4 cellular contexts compared by ENCODE assay signal in the genomic region with DNA sequence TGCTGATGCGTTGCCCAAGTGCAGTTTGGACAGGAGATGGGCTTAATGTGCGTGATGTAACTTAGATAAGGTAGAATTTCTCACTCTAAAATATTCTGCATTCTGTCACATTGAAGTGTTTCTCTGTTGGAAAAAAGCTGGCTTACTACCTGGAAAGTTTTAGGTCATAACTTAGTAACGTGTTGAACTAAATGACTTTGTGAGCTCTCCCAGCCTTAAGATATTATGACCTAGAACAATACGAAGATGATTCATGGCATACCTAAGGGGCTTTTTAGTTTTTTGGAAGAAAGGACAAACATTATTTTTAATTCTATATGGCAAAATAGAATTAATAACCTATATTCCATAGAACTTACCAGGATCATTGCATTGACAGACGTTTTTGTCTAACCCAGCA.
"Had no signal": no experiment of that assay in that cellular context is flagged by ENCODE, and none has a peak within 500 bp of the region (broad histone marks: within the 10 kb centered on the region; RNA-seq: fewer than 3 reads in every experiment).

No MANE protein-coding gene starts in this region.

- H3K4me1 Mint-ChIP-seq: GM23338, H9 had no signal

- H3K4me3 Mint-ChIP-seq: GM23338, H9 had no signal

- H3K4me3 ChIP-seq: GM23338 had no signal

- DNase-seq: H9, HCEC 1CT, IMR-90 had no signal

- H3K9me3 Mint-ChIP-seq: H9 had no signal

- H3K4me2 ChIP-seq: GM23338 had no signal

- ATAC-seq: GM23338 had no signal

- H3K27ac Mint-ChIP-seq: GM23338, H9 had no signal
